In the genomic region with DNA sequence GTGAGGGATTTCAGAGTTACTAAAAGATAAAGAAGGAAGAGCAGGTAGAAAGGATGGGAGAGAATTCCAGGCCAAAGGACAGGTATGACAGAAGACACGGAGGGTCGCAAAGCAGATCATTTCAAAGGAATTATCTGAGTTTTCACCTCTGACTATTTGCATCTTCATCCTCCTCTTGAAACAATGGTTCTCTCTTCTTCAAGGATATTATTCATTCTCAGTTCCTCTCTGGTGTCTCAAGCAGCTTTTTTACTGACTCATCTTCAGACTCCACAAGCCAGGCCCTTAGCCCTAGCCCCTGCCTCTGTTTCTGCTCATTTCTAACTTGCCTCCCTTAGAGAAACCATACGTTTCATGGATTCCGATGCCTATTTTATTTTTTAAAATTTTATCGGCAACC, we compare ENCODE assay signal across 9 cellular contexts. TPM values are rescaled to one million over a fixed set of nuclear protein-coding genes. Genes with fewer than 3 reads are reported as not detected.
DNase-seq lines count a peak whose midpoint lies in the region; ATAC-seq, FAIRE-seq and TF ChIP-seq lines count a peak whose summit lies in the region.
"Had no signal": no experiment of that assay in that cellular context is flagged by ENCODE, and none has a peak within 500 bp of the region (broad histone marks: within the 10 kb centered on the region; RNA-seq: fewer than 3 reads in every experiment).

No MANE protein-coding gene starts in this region.

- H3K9ac ChIP-seq in GM12878 (ENCODE audit: control insufficient read depth, insufficient read depth, low read length) (peak overlapping the region; percentile 20; the same call in 1 of the 2 replicates), neural progenitor cell (no peak overlapping the region)
- H3K9ac ChIP-seq: parathyroid adenoma had no signal

- peak; percentile 13; the same call in 1 of the 2 replicates for TF ChIP-seq RAD21 in GM12878 (IDR thresholded peaks at IDR 0.05; ENCODE audit: insufficient read depth, low read depth, low read length)

- H3K27me3 ChIP-seq in GM12878 (replicated peaks in 1 of 2; ENCODE audit: control insufficient read depth in 2 of 2, insufficient read depth in 2 of 2, low read length in 1 of 2) (no peaks in the 10 kb centered on the region), neural progenitor cell (no peaks in the 10 kb centered on the region)

- peaks cover 5% of the 10 kb centered on the region for H3K27me3 Mint-ChIP-seq in neural progenitor cell (ENCODE audit: insufficient read depth, low read depth)

- CTCF ChIA-PET in GM12878 (lab: Yijun Ruan, JAX): interaction anchor here (2.4 kb wide), 1 partner anchor 33 kb away, joined by 6 read pairs; no protein-coding TSS in a partner anchor

- TF ChIP-seq CTCF in GM12878 (IDR thresholded peaks at IDR 0.05 in 2 of 3, conservative IDR thresholded peaks at IDR 0.05 in 1 of 3; ENCODE audit: control insufficient read depth in 2 of 3, extremely low read depth in 1 of 3, insufficient read depth in 1 of 3, low read depth in 3 of 3, low read length in 3 of 3): no peak
- TF ChIP-seq CTCF in neural progenitor cell (IDR thresholded peaks at IDR 0.05): no peak

- no peak overlapping the region for H3K27ac Mint-ChIP-seq in neural progenitor cell

- FAIRE-seq in GM12878 (lab: Jason Lieb, UNC): peak; percentile 91

- 0% methylated on average over 5 of the region's 5 CpGs for WGBS in GM12878 (ENCODE audit: insufficient coverage, insufficient replicate concordance, low lambda C conversion rate, missing lambda C conversion rate)

- RAD21 ChIA-PET in GM12878 (lab: Charles Lee; ENCODE audit: unreplicated experiment): interaction anchor here (2.0 to 2.9 kb wide), 2 partner anchors 15 to 27 kb away, joined by 7 to 12 read pairs; a partner anchor contains a TSS

- H3K4me2 ChIP-seq in GM12878 (ENCODE audit: control insufficient read depth, insufficient read depth) (peak overlapping the region; percentile 81), neural progenitor cell (no peak overlapping the region)

- H3K27ac ChIP-seq in GM12878 (ENCODE audit: control insufficient read depth, insufficient read depth) (peak overlapping the region; percentile 63), neural progenitor cell (no peak overlapping the region)
- H3K27ac ChIP-seq: parathyroid adenoma had no signal

- in situ Hi-C loops in GM12878 (cut with MboI): no loop called here

- H3K9me3 ChIP-seq in GM12878 (replicated peaks; ENCODE audit: control insufficient read depth, insufficient read depth, low read length): no peaks in the 10 kb centered on the region
- H3K9me3 ChIP-seq in neural progenitor cell (ENCODE audit: low read depth): no peaks in the 10 kb centered on the region

- no peaks in the 10 kb centered on the region for H4K20me1 ChIP-seq in GM12878 (ENCODE audit: control insufficient read depth, insufficient read depth)
- H4K20me1 ChIP-seq in neural progenitor cell (ENCODE audit: low read depth): peaks cover 4% of the 10 kb centered on the region

- SMC1A ChIA-PET in GM12878 (lab: Charles Lee; ENCODE audit: uncharacterized antibody, unreplicated experiment): interaction anchor here (0.5 to 3.1 kb wide), 4 partner anchors 9 to 20 kb away, joined by 3 to 12 read pairs (median 4); a partner anchor contains a TSS

- H3K4me3 ChIP-seq in GM12878 (peak overlapping the region; percentile 33; the same call in 1 of the 2 replicates), neural progenitor cell (no peak overlapping the region)

- TF ChIP-seq EP300 in GM12878 (IDR thresholded peaks at IDR 0.05; ENCODE audit: borderline replicate concordance in 1 of 2, control insufficient read depth in 1 of 2, low read depth in 2 of 2, low read length in 2 of 2): peak; percentile 54 to 92; a peak in 3 of 4 replicates

- H3K79me2 ChIP-seq in GM12878 (ENCODE audit: control insufficient read depth, insufficient read depth, low read length): no peaks in the 10 kb centered on the region
- H3K79me2 ChIP-seq in neural progenitor cell (ENCODE audit: low read depth): no peaks in the 10 kb centered on the region
- H3K79me2 ChIP-seq: parathyroid adenoma had no signal

- H3K9me3 Mint-ChIP-seq in neural progenitor cell: no peaks in the 10 kb centered on the region

- DNase-seq in GM12878 (ENCODE audit: low read depth, low spot score) (no peak), neural progenitor cell (ENCODE audit: low spot score) (no peak), HuH-7.5 (ENCODE audit: low spot score) (no peak), NCI-H2171 treated with DMSO at 0.1 percent for 48 hours (lab: John Stamatoyannopoulos, UW) (no peak), anterior cingulate cortex (lab: John Stamatoyannopoulos, UW) (no peak)

- TF ChIP-seq POLR2A in GM18505 (IDR thresholded peaks at IDR 0.05; ENCODE audit: borderline replicate concordance, extremely low read depth, insufficient read depth, insufficient read length) (no peak), GM12878 (IDR thresholded peaks at IDR 0.05; ENCODE audit: low read depth, low read length) (no peak)

- ATAC-seq in GM18505 (IDR thresholded peaks at IDR 0.05; ENCODE audit: unreplicated experiment) (peak; percentile 87), GM21367 (IDR thresholded peaks at IDR 0.05; ENCODE audit: unreplicated experiment) (peak; percentile 88), HG03097 (IDR thresholded peaks at IDR 0.05; ENCODE audit: low FRiP score, unreplicated experiment) (peak; percentile 79), GM12878 (peak; percentile 97)

- H3F3A ChIP-seq in neural progenitor cell (ENCODE audit: low read depth): no peaks in the 10 kb centered on the region

- no TSS peak for BruUV-seq in GM12878 (replicated peaks; lab: Mats Ljungman, UMichigan)

- POLR2A ChIA-PET in GM12878 (lab: Charles Lee): interaction anchor here (1.6 kb wide), 1 partner anchor 13 kb away, joined by 4 read pairs; no protein-coding TSS in a partner anchor

- peaks cover 37% of the 10 kb centered on the region for H3K4me1 ChIP-seq in GM12878 (ENCODE audit: control insufficient read depth, insufficient read depth, low read length)
- no peaks in the 10 kb centered on the region for H3K4me1 ChIP-seq in neural progenitor cell
- H3K4me1 ChIP-seq: parathyroid adenoma had no signal

- no peak overlapping the region for H2AFZ ChIP-seq in GM12878 (ENCODE audit: control insufficient read depth, low read depth, low read length)
- H2AFZ ChIP-seq in neural progenitor cell (replicated peaks): no peak overlapping the region
- H2AFZ ChIP-seq: parathyroid adenoma had no signal

- H3K36me3 Mint-ChIP-seq in neural progenitor cell: peaks cover 32% of the 10 kb centered on the region

- H3K4me3 Mint-ChIP-seq in neural progenitor cell: no peak overlapping the region

- H3K4me1 Mint-ChIP-seq in neural progenitor cell: no peaks in the 10 kb centered on the region

- intact Hi-C loops in GM12878 (cut with micrococcal nuclease; ENCODE audit: unreplicated experiment): loop anchor here (1.0 kb wide), 1 partner anchor 26 kb away; no protein-coding TSS in a partner anchor

- H3K36me3 ChIP-seq in GM12878 (ENCODE audit: control insufficient read depth in 2 of 2, insufficient read depth in 2 of 2, low read length in 1 of 2) (peaks cover 5 to 18% of the 10 kb centered on the region in 2 experiments; a peak in 3 of 4 replicates), neural progenitor cell (peaks cover 10% of the 10 kb centered on the region)

TF ChIP-seq in GM12878, 131 proteins besides CTCF, POLR2A, EP300 and RAD21 (continues in another document):
- TF ChIP-seq KDM1A (IDR thresholded peaks at IDR 0.05; ENCODE audit: borderline replicate concordance) (no peak), NR2F1 (conservative IDR thresholded peaks at IDR 0.05) (0 out of 2 replicates have a peak, but pooled peaks have one; percentile 2), BCL11A (IDR thresholded peaks at IDR 0.05; ENCODE audit: low read depth, low read length) (peak; percentile 70), NBN (IDR thresholded peaks at IDR 0.05) (0 out of 2 replicates have a peak, but pooled peaks have one; percentile 35)

RNA-seq across cellular contexts. Expression of a gene that starts 15.0 kb away (rescaled TPM):
- total RNA-seq in GM12878 (2013; cell fraction: nucleolus; rRNA removed): 34.8 and 42.5 TPM in 2 replicates
- total RNA-seq in GM12878 (2014; rRNA removed) (18.8 and 26.4 TPM in 2 replicates), GM12878 (2014; rRNA removed; fragmentation: Illumina TruSeq; extraction: Trizol) (33.6 and 36.8 TPM in 2 replicates), GM12878 (2021) (20.1 and 22.6 TPM in 2 replicates), neural progenitor cell (ENCODE audit: low replicate concordance) (27.9 and 40.7 TPM in 2 replicates)
- polyA plus RNA-seq in GM12878 (2011; ENCODE audit: low read depth): 12.4 TPM
- polyA plus RNA-seq in GM12878 (2011; rRNA removed) (32.5 and 44.8 TPM in 2 replicates), GM12878 (2014; fragmentation: Illumina TruSeq; extraction: Trizol) (35.7 and 42.1 TPM in 2 replicates), GM12878 (2014; fragmentation: Nextera tagmentation; extraction: Ambion mirVana) (10 to 100 TPM; 17.3 to 17.5 TPM), GM12878 (2014; rRNA removed) (26.1 and 28.8 TPM in 2 replicates), GM12878 (2016; fragmentation: Nextera tagmentation; extraction: Ambion mirVana) (10 to 100 TPM; 19.5 to 24.6 TPM)
- polyA plus RNA-seq in GM12878 (2011; cell fraction: cytosol; rRNA removed): 15.0 and 16.6 TPM in 2 replicates
- 15.4 and 16.1 TPM in 2 replicates for polyA plus RNA-seq in GM12878 (2011; cell fraction: nucleus; rRNA removed)
- 19.3 and 20.0 TPM in 2 replicates for polyA plus RNA-seq in GM12878 (2012)
- 20.3 and 26.3 TPM in 2 replicates for polyA minus RNA-seq in GM12878 (2011; rRNA and poly(A)+ RNA removed)
- polyA minus RNA-seq in GM12878 (2011; cell fraction: cytosol; rRNA and poly(A)+ RNA removed): 9.6 and 10.7 TPM in 2 replicates
- polyA minus RNA-seq in GM12878 (2011; cell fraction: nucleus; rRNA and poly(A)+ RNA removed): 6.6 and 8.8 TPM in 2 replicates

RNA-seq across cellular contexts. Expression of a gene that starts 34.1 kb away (rescaled TPM):
- total RNA-seq in GM12878 (2013; cell fraction: nucleolus; rRNA removed): 19.5 and 20.7 TPM in 2 replicates
- total RNA-seq in GM12878 (2014; rRNA removed) (15.4 and 20.3 TPM in 2 replicates), GM12878 (2014; rRNA removed; fragmentation: Illumina TruSeq; extraction: Trizol) (25.4 and 25.5 TPM in 2 replicates), GM12878 (2021) (13.8 and 14.9 TPM in 2 replicates), neural progenitor cell (ENCODE audit: low replicate concordance) (39.0 and 60.2 TPM in 2 replicates)
- polyA plus RNA-seq in GM12878 (2011; ENCODE audit: low read depth): 2.3 TPM
- polyA plus RNA-seq in GM12878 (2011; rRNA removed) (15.5 and 33.1 TPM in 2 replicates), GM12878 (2014; fragmentation: Illumina TruSeq; extraction: Trizol) (19.4 and 23.4 TPM in 2 replicates), GM12878 (2014; fragmentation: Nextera tagmentation; extraction: Ambion mirVana) (1 to 10 TPM; 6.8 to 6.9 TPM), GM12878 (2014; rRNA removed) (11.1 and 14.0 TPM in 2 replicates), GM12878 (2016; fragmentation: Nextera tagmentation; extraction: Ambion mirVana) (10 to 100 TPM; 11.9 to 12.9 TPM)
- polyA plus RNA-seq in GM12878 (2011; cell fraction: cytosol; rRNA removed): 4.6 TPM in 2 replicates
- polyA plus RNA-seq in GM12878 (2011; cell fraction: nucleus; rRNA removed): 6.6 and 10.4 TPM in 2 replicates
- polyA plus RNA-seq in GM12878 (2012): 3.6 and 6.1 TPM in 2 replicates
- polyA minus RNA-seq in GM12878 (2011; rRNA and poly(A)+ RNA removed): 9.4 and 12.0 TPM in 2 replicates
- 6.7 and 9.1 TPM in 2 replicates for polyA minus RNA-seq in GM12878 (2011; cell fraction: cytosol; rRNA and poly(A)+ RNA removed)
- 4.2 and 7.1 TPM in 2 replicates for polyA minus RNA-seq in GM12878 (2011; cell fraction: nucleus; rRNA and poly(A)+ RNA removed)
